18 cellular contexts compared by ENCODE assay signal in genomic region chr2:237790353-237790752, GRCh38. TPM values are rescaled to one million over a fixed set of nuclear protein-coding genes. Genes with fewer than 3 reads are reported as not detected.
DNase-seq lines count a peak whose midpoint lies in the region; ATAC-seq and TF ChIP-seq lines count a peak whose summit lies in the region.
"Had no signal": no experiment of that assay in that cellular context is flagged by ENCODE, and none has a peak within 500 bp of the region (broad histone marks: within the 10 kb centered on the region; RNA-seq: fewer than 3 reads in every experiment).

No MANE protein-coding gene starts in this region.

- no peaks in the 10 kb centered on the region for H3K9me2 ChIP-seq in PC-3 (replicated peaks; ENCODE audit: low read length)

- H3K27ac ChIP-seq in PC-3 (ENCODE audit: low read length): no peak overlapping the region
- H3K27ac ChIP-seq in mesenchymal stem cell (ENCODE audit: low read length, poor library complexity, severe bottlenecking): no peak overlapping the region
- H3K27ac ChIP-seq: left ventricle myocardium inferior, neutrophil had no signal

- no peak overlapping the region for H3K18ac ChIP-seq in mesenchymal stem cell (ENCODE audit: low read depth in 1 of 2, low read length in 2 of 2)

- H3K4me3 ChIP-seq in PC-3 (ENCODE audit: low read length) (no peak overlapping the region), epithelial cell of esophagus (ENCODE audit: low read length) (no peak overlapping the region), mesenchymal stem cell (ENCODE audit: insufficient read depth in 1 of 2, low read depth in 1 of 2, low read length in 2 of 2) (no peak overlapping the region)
- H3K4me3 ChIP-seq: left ventricle myocardium inferior had no signal

- H3K9me3 ChIP-seq in PC-3 (ENCODE audit: low read length) (no peaks in the 10 kb centered on the region), mesenchymal stem cell (ENCODE audit: control insufficient read depth, low read length) (peaks cover 18% of the 10 kb centered on the region)
- H3K9me3 ChIP-seq: neutrophil had no signal

- H3K27ac Mint-ChIP-seq in activated CD4-positive, alpha-beta T cell treated with anti-CD3 and anti-CD28 coated beads, Interleukin-2, amount 10 ng/mL, durations not matched to agents 24 days and 14 days: peak overlapping the region; percentile 51
- H3K27ac Mint-ChIP-seq in activated CD4-positive, alpha-beta T cell treated with anti-CD3 and anti-CD28 coated beads, Interleukin-2, amount 10 ng/mL, durations not matched to agents 7 days and 5 days: no peak overlapping the region
- H3K27ac Mint-ChIP-seq: stimulated activated effector memory CD8-positive, alpha-beta T cell treated with anti-CD3 and anti-CD28 coated beads, Interleukin-12 subunit alpha, Interleukin-12 subunit beta, amount 100 ng/mL, for 72 hours had no signal

- no peak overlapping the region for H2BK12ac ChIP-seq in mesenchymal stem cell (ENCODE audit: low read length in 2 of 2)

- 71% methylated on average over 4 of the region's 4 CpGs for WGBS in mesenchymal stem cell

- no peaks in the 10 kb centered on the region for H3K79me2 ChIP-seq in PC-3 (ENCODE audit: low read length)

- peaks cover 22% of the 10 kb centered on the region for H3K36me3 Mint-ChIP-seq in activated CD4-positive, alpha-beta T cell treated with anti-CD3 and anti-CD28 coated beads, Interleukin-2, amount 10 ng/mL, durations not matched to agents 24 days and 14 days (ENCODE audit: low read depth)
- H3K36me3 Mint-ChIP-seq in activated CD4-positive, alpha-beta T cell treated with anti-CD3 and anti-CD28 coated beads, Interleukin-2, amount 10 ng/mL, durations not matched to agents 7 days and 5 days (ENCODE audit: low read depth): peaks cover 31% of the 10 kb centered on the region

- no peak overlapping the region for H3K4me3 Mint-ChIP-seq in activated CD4-positive, alpha-beta T cell treated with anti-CD3 and anti-CD28 coated beads, Interleukin-2, amount 10 ng/mL, durations not matched to agents 24 days and 14 days
- no peak overlapping the region for H3K4me3 Mint-ChIP-seq in activated CD4-positive, alpha-beta T cell treated with anti-CD3 and anti-CD28 coated beads, Interleukin-2, amount 10 ng/mL, durations not matched to agents 7 days and 5 days
- H3K4me3 Mint-ChIP-seq: central memory CD8-positive, alpha-beta T cell; stimulated activated effector memory CD8-positive, alpha-beta T cell treated with anti-CD3 and anti-CD28 coated beads, Interleukin-12 subunit alpha, Interleukin-12 subunit beta, amount 100 ng/mL, for 72 hours had no signal

- peaks cover 3% of the 10 kb centered on the region for H3K9me3 Mint-ChIP-seq in activated CD4-positive, alpha-beta T cell treated with anti-CD3 and anti-CD28 coated beads, Interleukin-2, amount 10 ng/mL, durations not matched to agents 24 days and 14 days
- peaks cover 7% of the 10 kb centered on the region for H3K9me3 Mint-ChIP-seq in activated CD4-positive, alpha-beta T cell treated with anti-CD3 and anti-CD28 coated beads, Interleukin-2, amount 10 ng/mL, durations not matched to agents 7 days and 5 days
- H3K9me3 Mint-ChIP-seq: central memory CD8-positive, alpha-beta T cell had no signal

- no peak; the same call in 1 of the 2 replicates for ATAC-seq in PC-3
- ATAC-seq: stimulated activated effector memory CD8-positive, alpha-beta T cell treated with anti-CD3 and anti-CD28 coated beads, Interleukin-12 subunit alpha, Interleukin-12 subunit beta, amount 100 ng/mL, for 72 hours had no signal

- TF ChIP-seq CTCF in PC-3 (conservative IDR thresholded peaks at IDR 0.05; ENCODE audit: low read depth, low read length): no peak
- TF ChIP-seq CTCF in epithelial cell of esophagus (IDR thresholded peaks at IDR 0.05; ENCODE audit: insufficient read depth, low read depth, low read length, missing control alignments): no peak

- H3K36me3 ChIP-seq in PC-3 (ENCODE audit: low read depth, low read length): peaks cover 6% of the 10 kb centered on the region
- H3K36me3 ChIP-seq in mesenchymal stem cell (ENCODE audit: control insufficient read depth in 1 of 2, insufficient read depth in 2 of 2, low read depth in 1 of 2, low read length in 2 of 2): peaks cover 5 to 17% of the 10 kb centered on the region in 2 experiments

- H4K20me1 ChIP-seq in PC-3 (ENCODE audit: low read length): no peaks in the 10 kb centered on the region

- H2BK120ac ChIP-seq in mesenchymal stem cell (ENCODE audit: low read depth, low read length): no peak overlapping the region

- H4K8ac ChIP-seq in mesenchymal stem cell (ENCODE audit: low read length): no peak overlapping the region

- H2BK5ac ChIP-seq in mesenchymal stem cell (ENCODE audit: low read depth, low read length, poor library complexity, severe bottlenecking): no peak overlapping the region

- no peak overlapping the region for H2BK15ac ChIP-seq in mesenchymal stem cell (ENCODE audit: low read depth, poor library complexity, severe bottlenecking)

- no peak overlapping the region for H4K91ac ChIP-seq in mesenchymal stem cell (ENCODE audit: low read length)

- peaks cover 2% of the 10 kb centered on the region for H3K79me1 ChIP-seq in mesenchymal stem cell (replicated peaks; ENCODE audit: low read length, poor library complexity, severe bottlenecking)

- POLR2A ChIA-PET in activated CD4-positive, alpha-beta T cell treated with anti-CD3 and anti-CD28 coated beads, Interleukin-2, amount 10 ng/mL, durations not matched to agents 7 days and 5 days (lab: Charles Lee): no interaction called here
- POLR2A ChIA-PET in PC-3 (lab: Charles Lee; ENCODE audit: unreplicated experiment): no interaction called here

- no peak overlapping the region for H2AFZ ChIP-seq in PC-3 (ENCODE audit: low read length)
- no peak overlapping the region for H2AFZ ChIP-seq in mesenchymal stem cell (ENCODE audit: low read depth, low read length)

- no peaks in the 10 kb centered on the region for H3F3A ChIP-seq in PC-3 (ENCODE audit: low read length, unreplicated experiment)

- no TSS peak for BruUV-seq in PC-3 (replicated peaks; lab: Mats Ljungman, UMichigan)

- H3K27me3 Mint-ChIP-seq in activated CD4-positive, alpha-beta T cell treated with anti-CD3 and anti-CD28 coated beads, Interleukin-2, amount 10 ng/mL, durations not matched to agents 24 days and 14 days: no peaks in the 10 kb centered on the region
- no peaks in the 10 kb centered on the region for H3K27me3 Mint-ChIP-seq in activated CD4-positive, alpha-beta T cell treated with anti-CD3 and anti-CD28 coated beads, Interleukin-2, amount 10 ng/mL, durations not matched to agents 7 days and 5 days
- H3K27me3 Mint-ChIP-seq: central memory CD8-positive, alpha-beta T cell had no signal

- H3K9ac ChIP-seq in PC-3 (ENCODE audit: low read length) (no peak overlapping the region), mesenchymal stem cell (ENCODE audit: low read length) (no peak overlapping the region)

- H3K4me1 Mint-ChIP-seq in activated CD4-positive, alpha-beta T cell treated with anti-CD3 and anti-CD28 coated beads, Interleukin-2, amount 10 ng/mL, durations not matched to agents 24 days and 14 days: peaks cover 4% of the 10 kb centered on the region
- H3K4me1 Mint-ChIP-seq in activated CD4-positive, alpha-beta T cell treated with anti-CD3 and anti-CD28 coated beads, Interleukin-2, amount 10 ng/mL, durations not matched to agents 7 days and 5 days: peaks cover 3% of the 10 kb centered on the region

- no peak overlapping the region for H3K14ac ChIP-seq in mesenchymal stem cell (ENCODE audit: low read length in 2 of 2)

- no peak overlapping the region for H2AK5ac ChIP-seq in mesenchymal stem cell (ENCODE audit: low read length, severe bottlenecking)

- DNase-seq in activated CD4-positive, alpha-beta T cell treated with anti-CD3 and anti-CD28 coated beads, Interleukin-2, amount 10 ng/mL, durations not matched to agents 24 days and 14 days: no peak
- no peak for DNase-seq in activated CD4-positive, alpha-beta T cell treated with anti-CD3 and anti-CD28 coated beads, Interleukin-2, amount 10 ng/mL, durations not matched to agents 7 days and 5 days
- DNase-seq in PC-3: peak; percentile 17
- DNase-seq in epithelial cell of esophagus (ENCODE audit: low read depth): peak; percentile 25
- peak; percentile 64 for DNase-seq in mesenchymal stem cell
- DNase-seq in activated CD4-positive, CD25-positive, alpha-beta regulatory T cell (lab: John Stamatoyannopoulos, UW): no peak
- no peak for DNase-seq in stimulated activated CD4-positive, alpha-beta T cell treated with anti-CD3 and anti-CD28 coated beads, Interleukin-4, amount 100 ng/mL, for 4 hours
- DNase-seq in ecto neural progenitor cell (ENCODE audit: low spot score): no peak
- DNase-seq: 8988T; activated CD4-positive, alpha-beta T cell treated with anti-CD3 and anti-CD28 coated beads, Interleukin-2, amount 50 U/mL, for 48 hours; C1 segment of cervical spinal cord; DMS53; left ventricle myocardium inferior; NCI-H187 treated with DMSO at 0.1 percent for 48 hours; NCI-H446 had no signal

- no peaks in the 10 kb centered on the region for H3K4me1 ChIP-seq in PC-3 (ENCODE audit: insufficient read depth, low read length)
- no peaks in the 10 kb centered on the region for H3K4me1 ChIP-seq in mesenchymal stem cell (ENCODE audit: control insufficient read depth, insufficient read depth, low read depth, low read length)
- H3K4me1 ChIP-seq: left ventricle myocardium inferior had no signal

- no peak overlapping the region for H3K4ac ChIP-seq in mesenchymal stem cell (ENCODE audit: low read depth in 1 of 2, low read length in 2 of 2)

- H3K27me3 ChIP-seq in PC-3 (ENCODE audit: low read length) (no peaks in the 10 kb centered on the region), mesenchymal stem cell (ENCODE audit: control insufficient read depth in 1 of 2, insufficient read depth in 1 of 2, low read length in 2 of 2) (no peaks in the 10 kb centered on the region)
- H3K27me3 ChIP-seq: neutrophil had no signal

- CTCF ChIA-PET in activated CD4-positive, alpha-beta T cell treated with anti-CD3 and anti-CD28 coated beads, Interleukin-2, amount 10 ng/mL, durations not matched to agents 7 days and 5 days (lab: Charles Lee): no interaction called here
- CTCF ChIA-PET in PC-3 (lab: Charles Lee): no interaction called here

- intact Hi-C loops in activated CD4-positive, alpha-beta T cell treated with anti-CD3 and anti-CD28 coated beads, Interleukin-2, amount 10 ng/mL, durations not matched to agents 24 days and 14 days (cut with micrococcal nuclease): no loop called here
- intact Hi-C loops in PC-3 (cut with micrococcal nuclease): no loop called here

- H3K23ac ChIP-seq in mesenchymal stem cell (ENCODE audit: low read length in 2 of 2): no peak overlapping the region

- no peak overlapping the region for H3K4me2 ChIP-seq in PC-3 (ENCODE audit: low read length)
- no peak overlapping the region for H3K4me2 ChIP-seq in mesenchymal stem cell (ENCODE audit: low read length, poor library complexity, severe bottlenecking)

RNA-seq across cellular contexts. Expression of gene RBM44, which starts 8.2 kb away (rescaled TPM):
- 0.42 and 0.57 TPM in 2 replicates for total RNA-seq in activated CD4-positive, alpha-beta T cell treated with anti-CD3 and anti-CD28 coated beads, Interleukin-2, amount 10 ng/mL, durations not matched to agents 24 days and 14 days
- 1 to 10 TPM; 1.3 to 1.4 TPM for total RNA-seq in activated CD4-positive, alpha-beta T cell treated with anti-CD3 and anti-CD28 coated beads, Interleukin-2, amount 10 ng/mL, durations not matched to agents 7 days and 5 days
- total RNA-seq in PC-3 (2014; rRNA removed): 0.35 and 0.51 TPM in 2 replicates
- 0.18 TPM for polyA plus RNA-seq in mesenchymal stem cell (2013, experiment 1 of 2)
- 0.15 TPM for polyA plus RNA-seq in mesenchymal stem cell (2013, experiment 2 of 2)

Comparison
In these comparisons a context has a peak if more than half of its experiments do, and no peak if none do; other contexts are left out.
1. DNase-seq: peak in PC-3 (single experiment), epithelial cell of esophagus (single experiment) and mesenchymal stem cell (single experiment); none in activated CD4-positive, alpha-beta T cell treated with anti-CD3 and anti-CD28 coated beads, Interleukin-2, amount 10 ng/mL, durations not matched to agents 24 days and 14 days (single experiment), activated CD4-positive, alpha-beta T cell treated with anti-CD3 and anti-CD28 coated beads, Interleukin-2, amount 10 ng/mL, durations not matched to agents 7 days and 5 days (single experiment), activated CD4-positive, CD25-positive, alpha-beta regulatory T cell (0 of 4), stimulated activated CD4-positive, alpha-beta T cell treated with anti-CD3 and anti-CD28 coated beads, Interleukin-4, amount 100 ng/mL, for 4 hours (0 of 2) and ecto neural progenitor cell (single experiment).